ENCODE assay signal across 8 cellular contexts in genomic region chr11:68211546-68211945, GRCh38. TPM values are rescaled to one million over a fixed set of nuclear protein-coding genes. Genes with fewer than 3 reads are reported as not detected.
DNase-seq lines count a peak whose midpoint lies in the region; ATAC-seq, FAIRE-seq and TF ChIP-seq lines count a peak whose summit lies in the region.

No MANE protein-coding gene starts in this region.

- H3K36me3 ChIP-seq in breast epithelium (no peaks in the 10 kb centered on the region), mucosa of rectum (ENCODE audit: control insufficient read depth in 2 of 2, insufficient read depth in 2 of 2, low read length in 2 of 2) (no peaks in the 10 kb centered on the region)

- H3K4me3 ChIP-seq in A549 (peak overlapping the region; percentile 91; the same call in 2 of the 3 replicates), breast epithelium (peak overlapping the region; percentile 86 to 91 (median 86)), mucosa of rectum (ENCODE audit: low read length in 2 of 2) (peak overlapping the region; percentile 83 to 94)

- TF ChIP-seq CTCF in A549 (IDR thresholded peaks at IDR 0.05) (no peak), breast epithelium (IDR thresholded peaks at IDR 0.05) (no peak)

- no peak for FAIRE-seq in A549 (lab: Jason Lieb, UNC)

- H3K27me3 ChIP-seq in breast epithelium: no peaks in the 10 kb centered on the region
- H3K27me3 ChIP-seq in mucosa of rectum (ENCODE audit: control insufficient read depth in 2 of 2, insufficient read depth in 2 of 2, low read length in 2 of 2): no peaks in the 10 kb centered on the region

- 63% methylated on average over 14 of the region's 14 CpGs for WGBS in A549 (ENCODE audit: missing lambda C conversion rate)

- peak overlapping the region; percentile 73 to 88 for H3K9ac ChIP-seq in mucosa of rectum (ENCODE audit: low read depth in 1 of 2, low read length in 2 of 2)

- H3K27ac ChIP-seq in A549 (no peak overlapping the region), breast epithelium (peak overlapping the region; percentile 99 to 100), mucosa of rectum (ENCODE audit: low read depth in 2 of 2, low read length in 2 of 2) (peak overlapping the region; percentile 87 to 92)

- DNase-seq in A549 (ENCODE audit: low read depth in 1 of 2, low spot score in 1 of 2) (no peak), HT-29 (ENCODE audit: low spot score) (peak; percentile 68), breast epithelium (ENCODE audit: low spot score in 2 of 2) (peak in 1 of 2 donors; percentile 35)

- TF ChIP-seq RAD21 in A549 (conservative IDR thresholded peaks at IDR 0.05 in 1 of 2, IDR thresholded peaks at IDR 0.05 in 1 of 2): no peak

- H3K4me1 ChIP-seq in A549 (peaks cover 25% of the 10 kb centered on the region), breast epithelium (peaks cover 8 to 11% of the 10 kb centered on the region in 2 donors), mucosa of rectum (ENCODE audit: control insufficient read depth in 2 of 2, insufficient read depth in 2 of 2, low read length in 2 of 2) (peaks cover 40 to 42% of the 10 kb centered on the region in 2 donors)

- peak overlapping the region; percentile 100 for H3K4me2 ChIP-seq in A549

- CTCF ChIA-PET in A549 (lab: Yijun Ruan, JAX): interaction anchor here (1.7 to 9.1 kb wide), 3 partner anchors 15 to 86 kb away, joined by 7 to 88 read pairs (median 9); no protein-coding TSS in a partner anchor

- TF ChIP-seq EP300 in A549 (IDR thresholded peaks at IDR 0.05): no peak

- intact Hi-C loops in breast epithelium (cut with DNase I; ENCODE audit: low total_unique reads): no loop called here

- POLR2A ChIA-PET in A549 (lab: Yijun Ruan, JAX): no interaction called here

- no peak for TF ChIP-seq POLR2A in A549 (IDR thresholded peaks at IDR 0.05; ENCODE audit: low read length)
- TF ChIP-seq POLR2A in breast epithelium (IDR thresholded peaks at IDR 0.05): no peak

- H3K9me3 ChIP-seq in A549: no peaks in the 10 kb centered on the region
- H3K9me3 ChIP-seq in breast epithelium: no peaks in the 10 kb centered on the region
- no peaks in the 10 kb centered on the region for H3K9me3 ChIP-seq in mucosa of rectum (ENCODE audit: control insufficient read depth in 2 of 2, low read length in 2 of 2)

- ATAC-seq in A549 (no peak), HG03025 (IDR thresholded peaks at IDR 0.05; ENCODE audit: low FRiP score, unreplicated experiment) (no peak), GM18867 (IDR thresholded peaks at IDR 0.05; ENCODE audit: unreplicated experiment) (no peak), GM21723 (IDR thresholded peaks at IDR 0.05; ENCODE audit: unreplicated experiment) (no peak), HG03135 (IDR thresholded peaks at IDR 0.05; ENCODE audit: unreplicated experiment) (no peak)

TF ChIP-seq in A549, 52 proteins besides CTCF, POLR2A, EP300 and RAD21:
- TF ChIP-seq ZC3H11A (IDR thresholded peaks at IDR 0.05) (no peak), GATA3 (IDR thresholded peaks at IDR 0.05; ENCODE audit: borderline replicate concordance) (no peak), PHF8 (IDR thresholded peaks at IDR 0.05; ENCODE audit: borderline replicate concordance, low read depth) (no peak), HDAC2 (IDR thresholded peaks at IDR 0.05) (no peak), SMC3 (IDR thresholded peaks at IDR 0.05) (no peak), CBX8 (IDR thresholded peaks at IDR 0.05) (no peak), RCOR1 (IDR thresholded peaks at IDR 0.05; ENCODE audit: low read depth, low read length) (no peak), MYC (IDR thresholded peaks at IDR 0.05; ENCODE audit: borderline replicate concordance, low read length) (no peak), CBX2 (IDR thresholded peaks at IDR 0.05; ENCODE audit: borderline replicate concordance, low read depth) (no peak), KDM1A (IDR thresholded peaks at IDR 0.05; ENCODE audit: low read depth) (no peak), ESRRA (IDR thresholded peaks at IDR 0.05; ENCODE audit: borderline replicate concordance, low read length) (no peak), MAFK (IDR thresholded peaks at IDR 0.05; ENCODE audit: partially characterized antibody) (no peak), SREBF2 (IDR thresholded peaks at IDR 0.05) (no peak), ZNF302 (CRISPR knock-in tag; IDR thresholded peaks at IDR 0.05) (no peak)

RNA-seq across cellular contexts. Expression of gene KMT5B, which starts 1.6 kb away (rescaled TPM):
- polyA plus RNA-seq in A549 (2011; rRNA removed) (25.6 and 27.1 TPM in 2 replicates), A549 (2017; fragmentation: RNase III; extraction: RNeasy Plus Mini Kit Qiagen cat#74134 plus additional on column Dnase treatment) (15.2 to 17.9 TPM (median 17.4 TPM) in 3 replicates)
- 6.2 and 6.8 TPM in 2 replicates for polyA plus RNA-seq in A549 (2012; cell fraction: cytosol; rRNA removed)
- 4.1 and 6.4 TPM in 2 replicates for polyA plus RNA-seq in A549 (2012; cell fraction: nucleus; rRNA removed)
- polyA minus RNA-seq in A549 (2011; rRNA and poly(A)+ RNA removed): 14.2 and 14.8 TPM in 2 replicates
- 26.5 and 27.2 TPM in 2 replicates for total RNA-seq in HT-29 (2014; rRNA removed; shearing (Covaris generic))
- 10 to 100 TPM; 35.2 to 74.6 (median 43.9) TPM for total RNA-seq in breast epithelium

Comparison
In these comparisons a context has a peak if more than half of its experiments do, and no peak if none do; other contexts are left out.
1. H3K27ac ChIP-seq: peak in breast epithelium (2 of 2) and mucosa of rectum (2 of 2); none in A549 (0 of 2).
2. Peak in every context shown above with its lines, with median percentiles within 50 percentile points of each other: H3K4me3 ChIP-seq.